1 cellular context compared by ENCODE assay signal in genomic region chr2:109632158-109632789, GRCh38.
A peak's percentile ranks its signal among the peaks of the same experiment; 100 is the strongest.
TF ChIP-seq lines count a peak whose summit lies in the region.

No MANE protein-coding gene starts in this region.

TF ChIP-seq in HepG2, 621 proteins besides CTCF, POLR2A, EP300 and RAD21 (continued from another document and continues in another):
- TF ChIP-seq ZNF260 (CRISPR knock-in tag; IDR thresholded peaks at IDR 0.05; ENCODE audit: borderline replicate concordance, low read depth) (no peak), FOXA1 (IDR thresholded peaks at IDR 0.05) (no peak), FOXA1 (CRISPR knock-in tag; IDR thresholded peaks at IDR 0.05) (peak; percentile 81), TERF1 (CRISPR knock-in tag; IDR thresholded peaks at IDR 0.05) (no peak), HMG20A (CRISPR knock-in tag; IDR thresholded peaks at IDR 0.05; ENCODE audit: borderline replicate concordance) (peak; percentile 86), TBP (CRISPR knock-in tag; IDR thresholded peaks at IDR 0.05) (no peak), CEBPB (IDR thresholded peaks at IDR 0.05; ENCODE audit: borderline replicate concordance, low read depth, low read length) (peak; percentile 95), ZBTB7A (CRISPR knock-in tag; IDR thresholded peaks at IDR 0.05) (peak; percentile 99), KAT7 (CRISPR knock-in tag; IDR thresholded peaks at IDR 0.05; ENCODE audit: borderline replicate concordance) (no peak), ZNF609 (CRISPR knock-in tag; IDR thresholded peaks at IDR 0.05; ENCODE audit: borderline replicate concordance) (peak; percentile 49; the same call in 1 of the 2 replicates), FLYWCH1 (CRISPR knock-in tag; IDR thresholded peaks at IDR 0.05) (no peak), CENPX (CRISPR knock-in tag; IDR thresholded peaks at IDR 0.05) (no peak), SRF (IDR thresholded peaks at IDR 0.05; ENCODE audit: low read depth, low read length) (no peak), ZNF274 (CRISPR knock-in tag; IDR thresholded peaks at IDR 0.05) (no peak), DNMT1 (CRISPR knock-in tag; IDR thresholded peaks at IDR 0.05) (0 out of 2 replicates have a peak, but pooled peaks have one; percentile 60), ZNF362 (CRISPR knock-in tag; IDR thresholded peaks at IDR 0.05; ENCODE audit: borderline replicate concordance) (peak; percentile 48; the same call in 1 of the 2 replicates), ZFAT (CRISPR knock-in tag; conservative IDR thresholded peaks at IDR 0.05) (no peak), PREB (CRISPR knock-in tag; IDR thresholded peaks at IDR 0.05) (no peak), MIER2 (CRISPR knock-in tag; IDR thresholded peaks at IDR 0.05) (peak; percentile 53; the same call in 1 of the 2 replicates), ZHX2 (IDR thresholded peaks at IDR 0.05; ENCODE audit: low read depth) (no peak), ZHX2 (CRISPR knock-in tag; IDR thresholded peaks at IDR 0.05; ENCODE audit: borderline replicate concordance) (no peak), CC2D1A (CRISPR knock-in tag; IDR thresholded peaks at IDR 0.05) (no peak), GABPA (IDR thresholded peaks at IDR 0.05; ENCODE audit: low read depth, low read length) (no peak), GABPA (CRISPR knock-in tag; IDR thresholded peaks at IDR 0.05; ENCODE audit: low read depth) (peak; percentile 38), STAT6 (CRISPR knock-in tag; IDR thresholded peaks at IDR 0.05; ENCODE audit: borderline replicate concordance) (no peak), SSRP1 (CRISPR knock-in tag; IDR thresholded peaks at IDR 0.05) (no peak), ZSCAN20 (CRISPR knock-in tag; IDR thresholded peaks at IDR 0.05; ENCODE audit: borderline replicate concordance) (0 out of 2 replicates have a peak, but pooled peaks have one; percentile 66), ZNF777 (CRISPR knock-in tag; IDR thresholded peaks at IDR 0.05) (no peak), SALL2 (CRISPR knock-in tag; IDR thresholded peaks at IDR 0.05) (no peak), DMAP1 (CRISPR knock-in tag; IDR thresholded peaks at IDR 0.05) (peak; percentile 59), SMAD3 (CRISPR knock-in tag; IDR thresholded peaks at IDR 0.05) (0 out of 2 replicates have a peak, but pooled peaks have one; percentile 20), TFDP1 (CRISPR knock-in tag; IDR thresholded peaks at IDR 0.05; ENCODE audit: borderline replicate concordance) (0 out of 2 replicates have a peak, but pooled peaks have one; percentile 36), ZNF598 (CRISPR knock-in tag; IDR thresholded peaks at IDR 0.05; ENCODE audit: borderline replicate concordance) (0 out of 2 replicates have a peak, but pooled peaks have one; percentile 29), ZMYM2 (CRISPR knock-in tag; IDR thresholded peaks at IDR 0.05) (peak; percentile 99), ZSCAN30 (CRISPR knock-in tag; IDR thresholded peaks at IDR 0.05) (0 out of 2 replicates have a peak, but pooled peaks have one; percentile 26), HOXA3 (CRISPR knock-in tag; IDR thresholded peaks at IDR 0.05) (peak; percentile 81), CSRNP2 (CRISPR knock-in tag; conservative IDR thresholded peaks at IDR 0.05; ENCODE audit: low read depth) (no peak), PBX2 (CRISPR knock-in tag; IDR thresholded peaks at IDR 0.05) (no peak), ZNF337 (CRISPR knock-in tag; IDR thresholded peaks at IDR 0.05; ENCODE audit: borderline replicate concordance, low read depth) (no peak; the same call in 1 of the 2 replicates), PTBP1 (IDR thresholded peaks at IDR 0.05; ENCODE audit: low read depth, low read length, poor library complexity, severe bottlenecking) (no peak), NFIC (IDR thresholded peaks at IDR 0.05; ENCODE audit: low read length) (no peak), POLR2AphosphoS2 (IDR thresholded peaks at IDR 0.05; ENCODE audit: low read depth, low read length) (no peak)
